30 cellular contexts compared by ENCODE assay signal in genomic region chr7:32214913-32215312, GRCh38.
"Had no signal": no experiment of that assay in that cellular context is flagged by ENCODE, and none has a peak within 500 bp of the region (broad histone marks: within the 10 kb centered on the region; RNA-seq: fewer than 3 reads in every experiment).

No MANE protein-coding gene starts in this region.

- H3K36me3 ChIP-seq: left lung, right atrium auricular region, suprapubic skin, thoracic aorta, tibial artery, uterus had no signal

- H3K36me3 Mint-ChIP-seq: immature natural killer cell; mesothelial cell of epicardium; naive B cell; natural killer cell; stimulated activated effector memory CD8-positive, alpha-beta T cell treated with anti-CD3 and anti-CD28 coated beads, Interleukin-12 subunit alpha, Interleukin-12 subunit beta, amount 100 ng/mL, for 72 hours; type B pancreatic cell had no signal

- FAIRE-seq: islet of Langerhans, kidney had no signal

- H3K79me2 ChIP-seq: parathyroid adenoma had no signal

- H3K27ac ChIP-seq: left lung, parathyroid adenoma, psoas muscle, right atrium auricular region, skin epidermis, suprapubic skin, thoracic aorta, tibial artery, uterus had no signal

- H3K4me1 ChIP-seq: left lung, parathyroid adenoma, psoas muscle, right atrium auricular region, suprapubic skin, tibial artery, uterus had no signal

- H3K9ac ChIP-seq: parathyroid adenoma had no signal

- H3K9me3 Mint-ChIP-seq: mesothelial cell of epicardium; natural killer cell; nephron progenitor cell; stimulated activated effector memory CD8-positive, alpha-beta T cell treated with anti-CD3 and anti-CD28 coated beads, Interleukin-12 subunit alpha, Interleukin-12 subunit beta, amount 100 ng/mL, for 72 hours; stimulated activated naive CD8-positive, alpha-beta T cell treated with anti-CD3 and anti-CD28 coated beads, Interleukin-15, Interleukin-2, amounts not matched to agents 100 ng/mL and 50 ng/mL, for 24 hours had no signal

- H3K27me3 ChIP-seq: right atrium auricular region, suprapubic skin, uterus had no signal

- H3K4me1 Mint-ChIP-seq: mesothelial cell of epicardium; natural killer cell; nephron progenitor cell; stimulated activated effector memory CD8-positive, alpha-beta T cell treated with anti-CD3 and anti-CD28 coated beads, Interleukin-12 subunit alpha, Interleukin-12 subunit beta, amount 100 ng/mL, for 72 hours had no signal

- DNase-seq: hypothalamus; immature natural killer cell; kidney; left colon; left lung; mesendoderm; naive B cell; natural killer cell; nephron progenitor cell; nucleus accumbens; psoas muscle; stimulated activated CD4-positive, alpha-beta T cell treated with anti-CD3 and anti-CD28 coated beads, Interleukin-12 subunit alpha, Interleukin-12 subunit beta, amount 100 ng/mL, for 4 hours; stimulated activated CD4-positive, alpha-beta T cell treated with anti-CD3 and anti-CD28 coated beads, Interleukin-15, amount 100 ng/mL, for 24 hours; stimulated activated CD4-positive, alpha-beta T cell treated with anti-CD3 and anti-CD28 coated beads, Interleukin-2, amount 100 ng/mL, for 24 hours; stimulated activated CD4-positive, alpha-beta T cell treated with anti-CD3 and anti-CD28 coated beads, Interleukin-4, amount 100 ng/mL, for 24 hours; stimulated activated naive CD4-positive, alpha-beta T cell; tibial artery; uterus had no signal

- H3K4me3 ChIP-seq: left lung, lung, psoas muscle, right atrium auricular region, skin epidermis, suprapubic skin, thoracic aorta, tibial artery, uterus had no signal

- H3K27ac Mint-ChIP-seq: immature natural killer cell; mesothelial cell of epicardium; naive B cell; natural killer cell; nephron progenitor cell; stimulated activated effector memory CD8-positive, alpha-beta T cell treated with anti-CD3 and anti-CD28 coated beads, Interleukin-12 subunit alpha, Interleukin-12 subunit beta, amount 100 ng/mL, for 72 hours; stimulated activated naive CD8-positive, alpha-beta T cell treated with anti-CD3 and anti-CD28 coated beads, Interleukin-15, Interleukin-2, amounts not matched to agents 100 ng/mL and 50 ng/mL, for 24 hours; type B pancreatic cell had no signal

- H3K9me3 ChIP-seq: left lung, psoas muscle, right atrium auricular region, suprapubic skin, thoracic aorta, tibial artery, uterus had no signal

- ATAC-seq: left colon, left lung, natural killer cell, psoas muscle, sciatic nerve had no signal

- H2AFZ ChIP-seq: parathyroid adenoma had no signal

- H3K4me3 Mint-ChIP-seq: immature natural killer cell; mesothelial cell of epicardium; naive B cell; natural killer cell; nephron progenitor cell; stimulated activated effector memory CD8-positive, alpha-beta T cell treated with anti-CD3 and anti-CD28 coated beads, Interleukin-12 subunit alpha, Interleukin-12 subunit beta, amount 100 ng/mL, for 72 hours; stimulated activated naive CD8-positive, alpha-beta T cell treated with anti-CD3 and anti-CD28 coated beads, Interleukin-15, Interleukin-2, amounts not matched to agents 100 ng/mL and 50 ng/mL, for 24 hours; type B pancreatic cell had no signal
